ENCODE assay signal across 14 cellular contexts in the genomic region with DNA sequence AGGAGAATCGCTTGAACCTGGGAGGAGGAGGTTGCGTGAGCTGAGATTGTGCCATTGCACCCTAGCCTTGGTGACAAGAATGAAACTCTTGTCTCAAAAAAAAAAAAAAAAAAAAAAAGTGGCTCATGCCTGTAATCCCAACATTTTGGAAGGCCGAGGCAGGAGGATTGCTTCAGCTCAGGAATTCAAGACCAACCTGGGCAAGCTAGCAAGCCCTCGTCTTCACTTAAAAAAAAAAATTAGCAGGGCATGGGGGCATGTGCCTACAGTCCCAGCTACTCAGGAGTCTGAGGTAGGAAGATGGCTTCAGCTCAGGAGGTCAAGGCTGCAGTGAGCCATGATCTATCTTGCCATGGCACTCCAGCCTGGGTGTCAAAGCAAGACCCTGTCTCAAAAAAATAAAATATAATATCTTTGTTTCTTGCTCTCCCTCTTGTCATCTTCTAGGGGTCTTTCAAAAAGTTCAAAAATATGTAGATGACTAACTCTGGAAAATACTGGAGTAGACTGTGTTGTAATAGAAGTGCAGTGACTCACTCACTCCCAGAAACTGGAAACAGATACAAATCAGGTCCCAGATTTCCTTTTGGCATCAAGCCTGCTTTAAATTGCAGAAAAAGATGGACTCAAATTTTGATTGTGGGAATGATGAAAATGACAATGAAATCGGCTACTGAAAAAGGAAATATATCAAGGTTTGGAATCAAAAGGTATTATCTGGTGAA. TPM values are rescaled to one million over a fixed set of nuclear protein-coding genes. Genes with fewer than 3 reads are reported as not detected.
DNase-seq lines count a peak whose midpoint lies in the region; ATAC-seq and TF ChIP-seq lines count a peak whose summit lies in the region.
"Had no signal": no experiment of that assay in that cellular context is flagged by ENCODE, and none has a peak within 500 bp of the region (broad histone marks: within the 10 kb centered on the region; RNA-seq: fewer than 3 reads in every experiment).

No MANE protein-coding gene starts in this region.

- H3K36me3 Mint-ChIP-seq in activated CD4-positive, alpha-beta T cell treated with anti-CD3 and anti-CD28 coated beads for 36 hours (ENCODE audit: low read depth): no peaks in the 10 kb centered on the region
- H3K36me3 Mint-ChIP-seq: stimulated activated naive B cell treated with anti-CD40 and anti-IgM and Interleukin-4, amounts not matched to agents 10 μg/mL and 1 μg/mL and 100 μg/mL, for 72 hours had no signal

- peaks cover 9 to 22% (median 16%) of the 10 kb centered on the region in 4 donors for H3K4me1 ChIP-seq in upper lobe of left lung

- H3K27me3 Mint-ChIP-seq in activated CD4-positive, alpha-beta T cell treated with anti-CD3 and anti-CD28 coated beads for 36 hours: no peaks in the 10 kb centered on the region

- no peak overlapping the region for H3K4me3 Mint-ChIP-seq in activated CD4-positive, alpha-beta T cell treated with anti-CD3 and anti-CD28 coated beads for 36 hours
- H3K4me3 Mint-ChIP-seq: stimulated activated naive B cell treated with anti-CD40 and anti-IgM and Interleukin-4, amounts not matched to agents 10 μg/mL and 1 μg/mL and 100 μg/mL, for 72 hours had no signal

- H3K27me3 ChIP-seq in upper lobe of left lung: no peaks in the 10 kb centered on the region

- no peaks in the 10 kb centered on the region for H3K9me3 ChIP-seq in upper lobe of left lung

- ATAC-seq in upper lobe of left lung (ENCODE audit: low FRiP score in 2 of 2): no peak
- ATAC-seq in GM19452 (IDR thresholded peaks at IDR 0.05; ENCODE audit: unreplicated experiment): no peak
- no peak for ATAC-seq in activated CD4-positive, alpha-beta T cell treated with anti-CD3 and anti-CD28 coated beads for 36 hours
- ATAC-seq: stimulated activated naive B cell treated with anti-CD40 and anti-IgM and Interleukin-4, amounts not matched to agents 10 μg/mL and 1 μg/mL and 100 μg/mL, for 72 hours had no signal

- CTCF ChIA-PET in activated CD4-positive, alpha-beta T cell treated with anti-CD3 and anti-CD28 coated beads for 36 hours (lab: Charles Lee): interaction anchor here (0.7 to 6.4 kb wide), 5 partner anchors 12 to 80 kb away, joined by 3 to 58 read pairs (median 3); a partner anchor contains a TSS

- DNase-seq in EH (ENCODE audit: low read depth): peak; percentile 88
- peak; percentile 55 for DNase-seq in NCI-H226
- DNase-seq in dedifferentiated amniotic fluid mesenchymal stem cell (ENCODE audit: extremely low spot score): peak; percentile 63
- DNase-seq in non-pigmented ciliary epithelial cell (ENCODE audit: low read depth): peak; percentile 41
- DNase-seq in upper lobe of left lung: no peak
- DNase-seq in head of caudate nucleus: no peak
- DNase-seq in activated CD4-positive, alpha-beta T cell treated with anti-CD3 and anti-CD28 coated beads for 36 hours: no peak
- DNase-seq: anterior cingulate cortex; DMS79; kidney; NCI-H446 treated with DMSO at 0.1 percent for 48 hours; nucleus accumbens; stimulated activated naive B cell treated with anti-CD40 and anti-IgM and Interleukin-4, amounts not matched to agents 10 μg/mL and 1 μg/mL and 100 μg/mL, for 72 hours had no signal

- no peak overlapping the region for H3K4me3 ChIP-seq in upper lobe of left lung

- H3K4me1 Mint-ChIP-seq in activated CD4-positive, alpha-beta T cell treated with anti-CD3 and anti-CD28 coated beads for 36 hours: peaks cover 20% of the 10 kb centered on the region

- H3K27ac Mint-ChIP-seq in activated CD4-positive, alpha-beta T cell treated with anti-CD3 and anti-CD28 coated beads for 36 hours: no peak overlapping the region
- H3K27ac Mint-ChIP-seq: stimulated activated naive B cell treated with anti-CD40 and anti-IgM and Interleukin-4, amounts not matched to agents 10 μg/mL and 1 μg/mL and 100 μg/mL, for 72 hours had no signal

- POLR2A ChIA-PET in activated CD4-positive, alpha-beta T cell treated with anti-CD3 and anti-CD28 coated beads for 36 hours (lab: Charles Lee): no interaction called here

- no peak for TF ChIP-seq CTCF in upper lobe of left lung (IDR thresholded peaks at IDR 0.05)

- no peaks in the 10 kb centered on the region for H3K36me3 ChIP-seq in upper lobe of left lung

- intact Hi-C loops in head of caudate nucleus (cut with DNase I): loop anchor here (10.0 kb wide), 1 partner anchor 301 kb away; a partner anchor contains a TSS
- intact Hi-C loops in activated CD4-positive, alpha-beta T cell treated with anti-CD3 and anti-CD28 coated beads for 36 hours (cut with DNase I, micrococcal nuclease): no loop called here

- TF ChIP-seq POLR2A in upper lobe of left lung (IDR thresholded peaks at IDR 0.05): no peak

- 86 to 90% methylated on average over 5 of the region's 5 CpGs for WGBS in upper lobe of left lung, 2 donors

- no peak for TF ChIP-seq EP300 in upper lobe of left lung (IDR thresholded peaks at IDR 0.05)

- no peaks in the 10 kb centered on the region for H3K9me3 Mint-ChIP-seq in activated CD4-positive, alpha-beta T cell treated with anti-CD3 and anti-CD28 coated beads for 36 hours (ENCODE audit: low read depth)
- H3K9me3 Mint-ChIP-seq: stimulated activated naive B cell treated with anti-CD40 and anti-IgM and Interleukin-4, amounts not matched to agents 10 μg/mL and 1 μg/mL and 100 μg/mL, for 72 hours had no signal

- no peak overlapping the region for H3K27ac ChIP-seq in upper lobe of left lung

RNA-seq across cellular contexts. Expression of a gene that starts 2.8 kb away (rescaled TPM):
- total RNA-seq in upper lobe of left lung: 10 to 100 TPM; 13.6 to 42.4 (median 37.7) TPM
- total RNA-seq in activated CD4-positive, alpha-beta T cell treated with anti-CD3 and anti-CD28 coated beads for 36 hours: 10 to 100 TPM; 15.9 to 17.3 TPM

RNA-seq across cellular contexts. Expression of a gene that starts 17.5 kb away (rescaled TPM):
- total RNA-seq in upper lobe of left lung: 10 to 100 TPM; 15.1 to 50.6 (median 21.8) TPM
- 10 to 100 TPM; 22.6 to 26.8 TPM for total RNA-seq in activated CD4-positive, alpha-beta T cell treated with anti-CD3 and anti-CD28 coated beads for 36 hours

Comparison
In these comparisons a context has a peak if more than half of its experiments do, and no peak if none do; other contexts are left out.
1. DNase-seq: peak in EH (single experiment), NCI-H226 (single experiment), dedifferentiated amniotic fluid mesenchymal stem cell (single experiment) and non-pigmented ciliary epithelial cell (single experiment); none in upper lobe of left lung (0 of 2), head of caudate nucleus (0 of 42) and activated CD4-positive, alpha-beta T cell treated with anti-CD3 and anti-CD28 coated beads for 36 hours (single experiment).